Comparison of ENCODE assay signal across 11 cellular contexts in genomic region chrX:154751669-154752271, GRCh38. TPM values are rescaled to one million over a fixed set of nuclear protein-coding genes. Genes with fewer than 3 reads are reported as not detected.
A peak's percentile ranks its signal among the peaks of the same experiment; 100 is the strongest.
DNase-seq lines count a peak whose midpoint lies in the region; ATAC-seq and TF ChIP-seq lines count a peak whose summit lies in the region.
"Had no signal": no experiment of that assay in that cellular context is flagged by ENCODE, and none has a peak within 500 bp of the region (broad histone marks: within the 10 kb centered on the region; RNA-seq: fewer than 3 reads in every experiment).

No MANE protein-coding gene starts in this region.

- BruUV-seq in OCI-LY7 (replicated peaks; lab: Mats Ljungman, UMichigan), result no TSS peak

- H2AFZ ChIP-seq in OCI-LY7 (ENCODE audit: low read length), result no peak overlapping the region

- H3K4me1 ChIP-seq in OCI-LY7 (ENCODE audit: insufficient read depth, low read length, poor library complexity, severe bottlenecking), result peaks cover 3% of the 10 kb centered on the region
- H3K4me1 ChIP-seq in gastrocnemius medialis, result no peaks in the 10 kb centered on the region
- H3K4me1 ChIP-seq: breast epithelium, vagina had no signal

- no peak for TF ChIP-seq POLR2A in gastrocnemius medialis (IDR thresholded peaks at IDR 0.05)

- H3K9me3 ChIP-seq in OCI-LY7 (ENCODE audit: low read length) (no peaks in the 10 kb centered on the region), gastrocnemius medialis (no peaks in the 10 kb centered on the region)
- H3K9me3 ChIP-seq: breast epithelium, vagina had no signal

- CTCF ChIA-PET in OCI-LY7 (lab: Charles Lee; ENCODE audit: unreplicated experiment), result no interaction called here

- H3K4me3 ChIP-seq in OCI-LY7 (ENCODE audit: low read depth, low read length, poor library complexity, severe bottlenecking) (no peak overlapping the region), gastrocnemius medialis (peak overlapping the region in 2 of 4 donors; percentile 34 to 59)

- H3K27ac ChIP-seq in OCI-LY7 (ENCODE audit: low read depth, low read length, poor library complexity, severe bottlenecking) (no peak overlapping the region), gastrocnemius medialis (peak overlapping the region in 2 of 4 donors; percentile 38 to 47)
- H3K27ac ChIP-seq: vagina had no signal

- POLR2A ChIA-PET in OCI-LY7 (lab: Charles Lee), result interaction anchor here (0.7 to 2.7 kb wide), 2 partner anchors 10 to 125 kb away, joined by 3 to 9 read pairs; no protein-coding TSS in a partner anchor

- no peak for TF ChIP-seq CTCF in OCI-LY7 (conservative IDR thresholded peaks at IDR 0.05; ENCODE audit: low read length)
- TF ChIP-seq CTCF in gastrocnemius medialis (IDR thresholded peaks at IDR 0.05 in 4 of 5, conservative IDR thresholded peaks at IDR 0.05 in 1 of 5), result no peak

- H3K36me3 ChIP-seq in OCI-LY7 (ENCODE audit: insufficient read depth, low read length), result no peaks in the 10 kb centered on the region
- no peaks in the 10 kb centered on the region for H3K36me3 ChIP-seq in gastrocnemius medialis
- H3K36me3 ChIP-seq: breast epithelium, vagina had no signal

- H3K4me2 ChIP-seq in OCI-LY7 (ENCODE audit: low read length), result peak overlapping the region; percentile 29; the same call in 1 of the 2 replicates

- H3K27ac Mint-ChIP-seq in effector memory CD8-positive, alpha-beta T cell, result peak overlapping the region; percentile 42 to 93

- H3K27me3 ChIP-seq in gastrocnemius medialis, result peaks cover 0 to 7% (median 0%) of the 10 kb centered on the region in 3 donors
- H3K27me3 ChIP-seq: vagina had no signal

- no peaks in the 10 kb centered on the region for H4K20me1 ChIP-seq in OCI-LY7 (ENCODE audit: insufficient read depth, low read length)

- H3K9me3 Mint-ChIP-seq in effector memory CD8-positive, alpha-beta T cell, result no peaks in the 10 kb centered on the region

- H3K9me2 ChIP-seq in OCI-LY7 (ENCODE audit: insufficient read depth, low read length), result no peaks in the 10 kb centered on the region

- no peaks in the 10 kb centered on the region for H3K79me2 ChIP-seq in OCI-LY7 (ENCODE audit: insufficient read depth, low read depth, low read length)

- in situ Hi-C loops in gastrocnemius medialis (cut with MboI; ENCODE audit: low sequenced_read_pairs in 4 of 4), result no loop called here

- peaks cover 6 to 14% of the 10 kb centered on the region in 2 donors for H3K4me1 Mint-ChIP-seq in effector memory CD8-positive, alpha-beta T cell (ENCODE audit: low read depth in 2 of 2)

- DNase-seq in NCI-H748 (lab: John Stamatoyannopoulos, UW; ENCODE audit: unreplicated experiment), result peak; percentile 33
- no peak for DNase-seq in NCI-H748 treated with DMSO at 0.1 percent for 48 hours (lab: John Stamatoyannopoulos, UW)
- DNase-seq in OCI-LY7 (ENCODE audit: low spot score), result no peak
- no peak for DNase-seq in effector memory CD8-positive, alpha-beta T cell
- DNase-seq in gastrocnemius medialis, result no peak
- no peak for DNase-seq in NCI-H187 (lab: John Stamatoyannopoulos, UW)
- DNase-seq in activated CD4-positive, CD25-positive, alpha-beta regulatory T cell treated with anti-CD3 and anti-CD28 coated beads, Interleukin-2, amount 50 U/mL, for 72 hours, result no peak
- no peak for DNase-seq in NOMO-1 (lab: John Stamatoyannopoulos, UW; ENCODE audit: unreplicated experiment in 2 of 2)
- DNase-seq: activated CD4-positive, alpha-beta T cell treated with anti-CD3 and anti-CD28 coated beads for 1 hour had no signal

- peak overlapping the region; percentile 73 to 77 for H3K4me3 Mint-ChIP-seq in effector memory CD8-positive, alpha-beta T cell

- intact Hi-C loops in OCI-LY7 (cut with micrococcal nuclease; ENCODE audit: unreplicated experiment), result no loop called here
- intact Hi-C loops in gastrocnemius medialis (cut with DNase I; ENCODE audit: low total_unique reads), result loop anchor here (2.0 kb wide), 1 partner anchor 21 kb away; no protein-coding TSS in a partner anchor

- H3K27me3 Mint-ChIP-seq in effector memory CD8-positive, alpha-beta T cell, result no peaks in the 10 kb centered on the region

- ATAC-seq in effector memory CD8-positive, alpha-beta T cell (replicated peaks), result no peak
- ATAC-seq in gastrocnemius medialis, result peak; percentile 47 to 54

- peaks cover 3% of the 10 kb centered on the region for H3K36me3 Mint-ChIP-seq in effector memory CD8-positive, alpha-beta T cell (ENCODE audit: insufficient read depth)

RNA-seq across cellular contexts. Expression of gene GAB3, which starts 0.9 kb away (rescaled TPM):
- total RNA-seq in OCI-LY7 (2014; rRNA removed; shearing (Covaris generic)), result 0.09 TPM in 1 of 2 replicates, not detected in the other
- total RNA-seq in OCI-LY7 (2022) (0.38 and 0.53 TPM in 2 replicates), gastrocnemius medialis (1 to 10 TPM in 3 of 4 donors, under 1 TPM in 1; 0.92 to 2.2 (median 1.1) TPM)

RNA-seq across cellular contexts. Expression of gene DKC1, which starts 10.9 kb away (rescaled TPM):
- total RNA-seq in OCI-LY7 (2014; rRNA removed; shearing (Covaris generic)), result 67.7 and 93.3 TPM in 2 replicates
- total RNA-seq in OCI-LY7 (2022), result 134 and 138 TPM in 2 replicates
- total RNA-seq in gastrocnemius medialis, result 10 to 100 TPM; 17.8 to 34.1 (median 21.7) TPM

RNA-seq across cellular contexts. Expression of gene MPP1, which starts 53.5 kb away (rescaled TPM):
- total RNA-seq in OCI-LY7 (2014; rRNA removed; shearing (Covaris generic)), result 0.75 and 3.5 TPM in 2 replicates
- 1.2 and 2.6 TPM in 2 replicates for total RNA-seq in OCI-LY7 (2022)
- 10 to 100 TPM; 11.3 to 19.9 (median 15.9) TPM for total RNA-seq in gastrocnemius medialis
